ENCODE assay signal across 25 cellular contexts in the genomic region with DNA sequence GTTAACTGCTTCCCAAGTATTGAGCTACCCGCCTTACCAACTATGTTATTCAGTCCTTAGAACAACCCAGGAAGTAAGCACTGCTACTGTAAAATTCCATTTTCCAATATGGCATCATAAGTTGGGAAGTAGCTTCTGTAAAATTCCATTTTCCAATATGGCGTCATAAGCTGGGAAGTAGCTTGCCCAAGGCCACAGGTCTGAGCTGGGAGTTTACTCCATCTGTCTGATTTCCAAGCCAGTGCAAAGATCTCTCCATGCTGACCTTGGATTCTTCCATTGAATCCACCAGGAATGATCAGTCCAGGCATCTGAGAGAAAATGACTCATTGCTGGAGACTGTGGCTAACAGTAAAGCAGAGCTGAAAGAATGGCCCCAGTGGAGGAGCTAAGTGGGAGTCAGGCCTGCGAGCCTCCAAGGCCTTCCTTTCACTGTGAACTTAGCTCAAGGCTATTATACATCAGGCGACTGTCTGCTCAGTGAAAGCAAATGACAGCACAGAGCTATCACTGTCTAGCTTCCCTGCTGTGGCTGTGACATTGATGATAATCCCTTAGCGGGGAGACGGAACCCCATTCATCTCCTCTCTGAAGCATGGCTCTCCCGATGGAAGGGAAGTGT.
DNase-seq lines count a peak whose midpoint lies in the region; FAIRE-seq and TF ChIP-seq lines count a peak whose summit lies in the region.
"Had no signal": no experiment of that assay in that cellular context is flagged by ENCODE, and none has a peak within 500 bp of the region (broad histone marks: within the 10 kb centered on the region; RNA-seq: fewer than 3 reads in every experiment).

No MANE protein-coding gene starts in this region.

- H3K27ac Mint-ChIP-seq in brain (peak overlapping the region in 4 of 5 experiments; percentile 4 to 39 (median 27)), endothelial cell (ENCODE audit: unreplicated experiment) (no peak overlapping the region)
- H3K27ac Mint-ChIP-seq: IgD-negative memory B cell; stimulated activated naive B cell treated with anti-CD40 and anti-IgM and Interleukin-4, amounts not matched to agents 10 μg/mL and 1 μg/mL and 100 μg/mL, for 72 hours had no signal

- H3K27me3 Mint-ChIP-seq in brain (peaks cover 11% of the 10 kb centered on the region), endothelial cell (ENCODE audit: unreplicated experiment) (peaks cover under 1% of the 10 kb centered on the region)

- TF ChIP-seq CTCF in brain (conservative IDR thresholded peaks at IDR 0.05): no peak
- TF ChIP-seq CTCF in endothelial cell (IDR thresholded peaks at IDR 0.05; ENCODE audit: unreplicated experiment): no peak

- no peak overlapping the region for H3K4me3 ChIP-seq in mesodermal cell (ENCODE audit: extremely low read depth, insufficient read depth, low read length, poor library complexity, severe bottlenecking)
- H3K4me3 ChIP-seq: body of pancreas, lung, suprapubic skin, uterus had no signal

- H3K27ac ChIP-seq in mesodermal cell (ENCODE audit: low read depth, low read length, severe bottlenecking): peak overlapping the region; percentile 55
- H3K27ac ChIP-seq: body of pancreas, suprapubic skin, uterus had no signal

- no peaks in the 10 kb centered on the region for H3K36me3 Mint-ChIP-seq in brain
- H3K36me3 Mint-ChIP-seq in endothelial cell (ENCODE audit: low read depth, unreplicated experiment): no peaks in the 10 kb centered on the region
- H3K36me3 Mint-ChIP-seq: IgD-negative memory B cell; stimulated activated naive B cell treated with anti-CD40 and anti-IgM and Interleukin-4, amounts not matched to agents 10 μg/mL and 1 μg/mL and 100 μg/mL, for 72 hours had no signal

- DNase-seq in NCI-H82 (lab: John Stamatoyannopoulos, UW) (peak; percentile 7), NCI-H82 treated with DMSO at 0.1 percent for 48 hours (lab: John Stamatoyannopoulos, UW; ENCODE audit: unreplicated experiment) (no peak), urothelium cell line (ENCODE audit: low spot score) (peak; percentile 43), NCI-H1092 treated with DMSO at 0.1 percent for 48 hours (lab: John Stamatoyannopoulos, UW) (no peak), DMS79 treated with DMSO at 0.1 percent for 48 hours (lab: John Stamatoyannopoulos, UW) (no peak), endothelial cell (ENCODE audit: low spot score) (no peak)
- DNase-seq: 8988T; activated CD4-positive, alpha-beta T cell treated with anti-CD3 and anti-CD28 coated beads for 4 hours; activated gamma-delta T cell; activated T-cell treated with anti-CD3 and anti-CD28 coated beads, Interleukin-2, amount 50 U/mL, for 1 hour; body of pancreas; cerebellar nuclear complex; GOT3; kidney; NCI-H1092; NCI-H187 treated with DMSO at 0.1 percent for 48 hours; NCI-H526 treated with DMSO at 0.1 percent for 48 hours; posterior cingulate gyrus; stimulated activated naive B cell treated with anti-CD40 and anti-IgM and Interleukin-4, amounts not matched to agents 10 μg/mL and 1 μg/mL and 100 μg/mL, for 72 hours; uterus had no signal

- H3K9me3 ChIP-seq in mesodermal cell (ENCODE audit: control insufficient read depth, low read length): no peaks in the 10 kb centered on the region
- H3K9me3 ChIP-seq: body of pancreas, suprapubic skin, uterus had no signal

- peaks cover 17% of the 10 kb centered on the region for H3K4me1 Mint-ChIP-seq in brain
- H3K4me1 Mint-ChIP-seq in endothelial cell (ENCODE audit: unreplicated experiment): peaks cover 3% of the 10 kb centered on the region
- H3K4me1 Mint-ChIP-seq: IgD-negative memory B cell; stimulated activated naive B cell treated with anti-CD40 and anti-IgM and Interleukin-4, amounts not matched to agents 10 μg/mL and 1 μg/mL and 100 μg/mL, for 72 hours had no signal

- no peaks in the 10 kb centered on the region for H3K36me3 ChIP-seq in mesodermal cell (ENCODE audit: control insufficient read depth, insufficient read depth, low read length)
- H3K36me3 ChIP-seq: suprapubic skin, uterus had no signal

- WGBS in mesodermal cell (ENCODE audit: insufficient coverage in 2 of 2), 2 experiments: 40 to 41% methylated on average over 4 to 5 of the region's 7 CpGs

- peaks cover 19% of the 10 kb centered on the region for H3K4me1 ChIP-seq in mesodermal cell (ENCODE audit: control insufficient read depth, insufficient read depth, low read length, poor library complexity, severe bottlenecking)
- H3K4me1 ChIP-seq: suprapubic skin, uterus had no signal

- H3K9me3 Mint-ChIP-seq in brain (no peaks in the 10 kb centered on the region), endothelial cell (ENCODE audit: unreplicated experiment) (no peaks in the 10 kb centered on the region)

- H3K4me3 Mint-ChIP-seq in brain: peak overlapping the region in 1 of 5 experiments; percentile 4
- no peak overlapping the region for H3K4me3 Mint-ChIP-seq in endothelial cell (ENCODE audit: unreplicated experiment)
- H3K4me3 Mint-ChIP-seq: IgD-negative memory B cell; stimulated activated naive B cell treated with anti-CD40 and anti-IgM and Interleukin-4, amounts not matched to agents 10 μg/mL and 1 μg/mL and 100 μg/mL, for 72 hours had no signal

- no peak for FAIRE-seq in urothelium cell line (lab: Jason Lieb, UNC)
- FAIRE-seq: kidney had no signal

Comparison
In these comparisons a context has a peak if more than half of its experiments do, and no peak if none do; other contexts are left out.
1. DNase-seq: peak in NCI-H82 (single experiment) and urothelium cell line (single experiment); none in NCI-H82 treated with DMSO at 0.1 percent for 48 hours (single experiment), NCI-H1092 treated with DMSO at 0.1 percent for 48 hours (single experiment), DMS79 treated with DMSO at 0.1 percent for 48 hours (single experiment) and endothelial cell (single experiment).